ENCODE assay signal across 11 cellular contexts in the genomic region with DNA sequence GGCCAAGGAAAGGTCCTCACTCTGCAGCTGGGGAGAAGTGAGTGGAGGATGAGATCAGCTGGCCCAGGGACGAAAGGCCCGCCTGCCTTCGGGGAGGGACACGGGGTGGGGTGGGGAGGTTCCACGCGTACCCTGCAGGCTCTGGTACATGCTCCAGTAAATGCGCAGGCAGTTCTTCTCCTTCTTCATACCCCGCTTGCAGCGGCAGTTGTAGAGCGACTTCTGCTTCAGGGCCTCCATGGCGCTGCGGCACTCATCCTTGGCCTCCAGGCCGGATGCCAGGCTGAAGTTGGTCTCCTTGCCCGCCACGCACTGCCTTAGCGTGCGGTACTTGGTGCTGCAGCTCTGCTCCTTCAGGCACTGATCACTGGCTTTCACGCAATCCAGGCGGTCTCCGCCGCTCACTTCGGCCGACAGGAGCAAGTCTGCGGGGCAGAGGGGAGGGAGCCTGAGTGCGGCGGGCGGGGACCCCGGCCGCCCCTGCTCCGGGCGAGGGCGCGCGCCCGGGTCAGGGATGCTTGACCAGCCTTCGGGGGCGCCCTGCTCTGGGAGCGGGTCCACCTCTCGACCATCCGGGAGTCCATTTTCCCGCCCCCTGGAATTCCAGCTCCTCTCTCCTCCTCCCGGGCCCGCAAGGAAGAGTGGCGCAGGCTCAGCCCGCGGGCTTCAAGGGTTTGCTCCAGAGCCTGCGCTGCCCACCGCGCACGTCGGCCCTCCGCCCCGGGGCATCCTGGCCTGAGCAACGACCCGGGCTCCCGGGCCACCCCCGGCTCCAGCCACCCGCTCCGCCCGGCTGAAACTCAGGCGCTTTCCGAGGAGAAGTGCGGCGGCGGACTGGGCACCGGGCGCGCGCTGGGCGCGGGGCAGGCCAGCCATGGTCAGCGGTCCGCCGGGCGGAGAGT. TPM values are rescaled to one million over a fixed set of nuclear protein-coding genes. Genes with fewer than 3 reads are reported as not detected.
DNase-seq lines count a peak whose midpoint lies in the region; ATAC-seq, FAIRE-seq and TF ChIP-seq lines count a peak whose summit lies in the region.
"Had no signal": no experiment of that assay in that cellular context is flagged by ENCODE, and none has a peak within 500 bp of the region (broad histone marks: within the 10 kb centered on the region; RNA-seq: fewer than 3 reads in every experiment).

No MANE protein-coding gene starts in this region.

- DNase-seq in ELF-1 (ENCODE audit: low read depth, low spot score) (peak; percentile 42), GM12878 (ENCODE audit: low read depth, low spot score) (no peak), iPS-NIHi7 (ENCODE audit: extremely low spot score) (peak; percentile 40), sigmoid colon (peak; percentile 82), DMS 273 (lab: John Stamatoyannopoulos, UW; ENCODE audit: unreplicated experiment) (no peak), NCI-H748 (lab: John Stamatoyannopoulos, UW; ENCODE audit: unreplicated experiment) (no peak)
- DNase-seq: activated effector memory CD4-positive, alpha-beta T cell treated with anti-CD3 and anti-CD28 coated beads, Interleukin-2, amount 50 U/mL, for 16 hours; GDM1 had no signal

- SMC1A ChIA-PET in GM12878 (lab: Charles Lee; ENCODE audit: uncharacterized antibody, unreplicated experiment) = no interaction called here

- H3K36me3 ChIP-seq in GM12878 (ENCODE audit: control insufficient read depth in 2 of 2, insufficient read depth in 2 of 2, low read length in 1 of 2) (no peaks in the 10 kb centered on the region), sigmoid colon (no peaks in the 10 kb centered on the region)

- no peak overlapping the region for H3K9ac ChIP-seq in GM12878 (ENCODE audit: control insufficient read depth, insufficient read depth, low read length)

- intact Hi-C loops in GM12878 (cut with micrococcal nuclease; ENCODE audit: unreplicated experiment) (no loop called here), sigmoid colon (cut with DNase I) (loop anchor here (5.0 kb wide), 2 partner anchors 199 to 324 kb away; no protein-coding TSS in a partner anchor)

- no peak for ATAC-seq in GM12878
- no peak for ATAC-seq in GM21381 (IDR thresholded peaks at IDR 0.05; ENCODE audit: unreplicated experiment)
- ATAC-seq in HG03457 (IDR thresholded peaks at IDR 0.05; ENCODE audit: unreplicated experiment) = no peak

- H3K4me3 ChIP-seq in GM12878 (no peak overlapping the region), sigmoid colon (peak overlapping the region; percentile 53 to 66 (median 57))

- in situ Hi-C loops in GM12878 (cut with MboI) = no loop called here

- BruUV-seq in GM12878 (replicated peaks; lab: Mats Ljungman, UMichigan) = no TSS peak

- RAD21 ChIA-PET in GM12878 (lab: Charles Lee; ENCODE audit: unreplicated experiment) = no interaction called here

- H3K4me2 ChIP-seq in GM12878 (ENCODE audit: control insufficient read depth, insufficient read depth) = no peak overlapping the region

- H4K20me1 ChIP-seq in GM12878 (ENCODE audit: control insufficient read depth, insufficient read depth) = no peaks in the 10 kb centered on the region

- H3K9me3 ChIP-seq in GM12878 (replicated peaks; ENCODE audit: control insufficient read depth, insufficient read depth, low read length) = no peaks in the 10 kb centered on the region
- no peaks in the 10 kb centered on the region for H3K9me3 ChIP-seq in sigmoid colon

- no peak for TF ChIP-seq EP300 in GM12878 (IDR thresholded peaks at IDR 0.05; ENCODE audit: borderline replicate concordance in 1 of 2, control insufficient read depth in 1 of 2, low read depth in 2 of 2, low read length in 2 of 2)
- no peak for TF ChIP-seq EP300 in sigmoid colon (IDR thresholded peaks at IDR 0.05)

- H2AFZ ChIP-seq in GM12878 (ENCODE audit: control insufficient read depth, low read depth, low read length) = no peak overlapping the region

- POLR2A ChIA-PET in GM12878 (lab: Charles Lee) = no interaction called here

- H3K27ac ChIP-seq in GM12878 (ENCODE audit: control insufficient read depth, insufficient read depth) (no peak overlapping the region), sigmoid colon (peak overlapping the region; percentile 75 to 80 (median 76))
- H3K27ac ChIP-seq: HL-60 had no signal

- 30% methylated on average over 37 of the region's 75 CpGs for WGBS in GM12878 (ENCODE audit: insufficient coverage, insufficient replicate concordance, low lambda C conversion rate, missing lambda C conversion rate)
- WGBS in sigmoid colon, 2 donors = 8 to 18% methylated on average over 75 of the region's 75 CpGs

- FAIRE-seq in GM12878 (lab: Jason Lieb, UNC) = no peak

- no peak for TF ChIP-seq RAD21 in GM12878 (IDR thresholded peaks at IDR 0.05; ENCODE audit: insufficient read depth, low read depth, low read length)

- no peaks in the 10 kb centered on the region for H3K4me1 ChIP-seq in GM12878 (ENCODE audit: control insufficient read depth, insufficient read depth, low read length)
- peaks cover 0 to 48% (median 38%) of the 10 kb centered on the region in 4 donors for H3K4me1 ChIP-seq in sigmoid colon

- CTCF ChIA-PET in GM12878 (lab: Yijun Ruan, JAX) = no interaction called here

- TF ChIP-seq CTCF in GM12878 (IDR thresholded peaks at IDR 0.05 in 2 of 3, conservative IDR thresholded peaks at IDR 0.05 in 1 of 3; ENCODE audit: control insufficient read depth in 2 of 3, extremely low read depth in 1 of 3, insufficient read depth in 1 of 3, low read depth in 3 of 3, low read length in 3 of 3) (no peak), sigmoid colon (IDR thresholded peaks at IDR 0.05) (no peak)

- no peak for TF ChIP-seq POLR2A in GM12878 (IDR thresholded peaks at IDR 0.05; ENCODE audit: low read depth, low read length)
- TF ChIP-seq POLR2A in sigmoid colon (IDR thresholded peaks at IDR 0.05) = no peak

- peaks cover 2 to 6% of the 10 kb centered on the region in 2 experiments for H3K27me3 ChIP-seq in GM12878 (replicated peaks in 1 of 2; ENCODE audit: control insufficient read depth in 2 of 2, insufficient read depth in 2 of 2, low read length in 1 of 2)
- peaks cover 19 to 56% (median 36%) of the 10 kb centered on the region in 3 donors for H3K27me3 ChIP-seq in sigmoid colon

- no peaks in the 10 kb centered on the region for H3K79me2 ChIP-seq in GM12878 (ENCODE audit: control insufficient read depth, insufficient read depth, low read length)

TF ChIP-seq in GM12878, 131 proteins besides CTCF, POLR2A, EP300 and RAD21:
- TF ChIP-seq LARP7 (IDR thresholded peaks at IDR 0.05) (no peak), SUZ12 (IDR thresholded peaks at IDR 0.05; ENCODE audit: unreplicated experiment) (peak; percentile 24), NFIC (IDR thresholded peaks at IDR 0.05; ENCODE audit: low read depth, low read length) (no peak)

RNA-seq across cellular contexts. Expression of gene GFRA1, which starts 2.1 kb away (rescaled TPM):
- not detected in 2 replicates for total RNA-seq in GM12878 (2013; cell fraction: nucleolus; rRNA removed)
- not detected in 2 replicates for total RNA-seq in GM12878 (2014; rRNA removed)
- total RNA-seq in GM12878 (2014; rRNA removed; fragmentation: Illumina TruSeq; extraction: Trizol) = not detected in 2 replicates
- 0.05 TPM in 2 replicates for total RNA-seq in GM12878 (2021)
- not detected for polyA plus RNA-seq in GM12878 (2011; ENCODE audit: low read depth)
- polyA plus RNA-seq in GM12878 (2011; rRNA removed) = not detected in 2 replicates
- polyA plus RNA-seq in GM12878 (2011; cell fraction: cytosol; rRNA removed) = not detected in 2 replicates
- not detected in 2 replicates for polyA plus RNA-seq in GM12878 (2011; cell fraction: nucleus; rRNA removed)
- polyA plus RNA-seq in GM12878 (2012) = 0.01 TPM in 1 of 2 replicates, not detected in the other
- polyA plus RNA-seq in GM12878 (2014; fragmentation: Illumina TruSeq; extraction: Trizol) = not detected in 2 replicates
- not detected for polyA plus RNA-seq in GM12878 (2014; fragmentation: Nextera tagmentation; extraction: Ambion mirVana)
- not detected in 2 replicates for polyA plus RNA-seq in GM12878 (2014; rRNA removed)
- under 1 TPM in 1 of 2 experiments, not detected in 1; 0.19 TPM for polyA plus RNA-seq in GM12878 (2016; fragmentation: Nextera tagmentation; extraction: Ambion mirVana)
- not detected in 2 replicates for polyA minus RNA-seq in GM12878 (2011; rRNA and poly(A)+ RNA removed)
- not detected in 2 replicates for polyA minus RNA-seq in GM12878 (2011; cell fraction: cytosol; rRNA and poly(A)+ RNA removed)
- polyA minus RNA-seq in GM12878 (2011; cell fraction: nucleus; rRNA and poly(A)+ RNA removed) = not detected in 2 replicates
- 100 to 1,000 TPM in 1 of 4 donors, 10 to 100 TPM in 3; 38.9 to 115 (median 69.1) TPM for total RNA-seq in sigmoid colon
- polyA plus RNA-seq in sigmoid colon = 1 to 10 TPM in 2 of 3 donors, under 1 TPM in 1; under 0.01 to 6.3 (median 1.8) TPM

RNA-seq across cellular contexts. Expression of gene CCDC172, which starts 53.3 kb away (rescaled TPM):
- not detected in 2 replicates for total RNA-seq in GM12878 (2013; cell fraction: nucleolus; rRNA removed)
- total RNA-seq in GM12878 (2014; rRNA removed) = not detected in 2 replicates
- total RNA-seq in GM12878 (2014; rRNA removed; fragmentation: Illumina TruSeq; extraction: Trizol) = not detected in 2 replicates
- not detected in 2 replicates for total RNA-seq in GM12878 (2021)
- polyA plus RNA-seq in GM12878 (2011; ENCODE audit: low read depth) = not detected
- polyA plus RNA-seq in GM12878 (2011; rRNA removed) = not detected in 2 replicates
- not detected in 2 replicates for polyA plus RNA-seq in GM12878 (2011; cell fraction: cytosol; rRNA removed)
- polyA plus RNA-seq in GM12878 (2011; cell fraction: nucleus; rRNA removed) = not detected in 2 replicates
- not detected in 2 replicates for polyA plus RNA-seq in GM12878 (2012)
- polyA plus RNA-seq in GM12878 (2014; fragmentation: Illumina TruSeq; extraction: Trizol) = not detected in 2 replicates
- polyA plus RNA-seq in GM12878 (2014; fragmentation: Nextera tagmentation; extraction: Ambion mirVana) = not detected
- polyA plus RNA-seq in GM12878 (2014; rRNA removed) = not detected in 2 replicates
- not detected for polyA plus RNA-seq in GM12878 (2016; fragmentation: Nextera tagmentation; extraction: Ambion mirVana)
- not detected in 2 replicates for polyA minus RNA-seq in GM12878 (2011; rRNA and poly(A)+ RNA removed)
- polyA minus RNA-seq in GM12878 (2011; cell fraction: cytosol; rRNA and poly(A)+ RNA removed) = not detected in 2 replicates
- not detected in 2 replicates for polyA minus RNA-seq in GM12878 (2011; cell fraction: nucleus; rRNA and poly(A)+ RNA removed)
- total RNA-seq in sigmoid colon = not detected
- not detected for polyA plus RNA-seq in sigmoid colon

Comparison
In these comparisons a context has a peak if more than half of its experiments do, and no peak if none do; other contexts are left out.
1. DNase-seq: peak in ELF-1 (single experiment), iPS-NIHi7 (single experiment) and sigmoid colon (single experiment); none in GM12878 (single experiment), DMS 273 (single experiment) and NCI-H748 (single experiment).
2. RNA of gene GFRA1, which starts 2.1 kb away (total RNA-seq): 38.9 to 115 TPM in sigmoid colon; 0.05 TPM in GM12878; every median in the first group is over 10 times any median in the second.